ENCODE assay signal across 7 cellular contexts in genomic region chr1:42940851-42941639, GRCh38. TPM values are rescaled to one million over a fixed set of nuclear protein-coding genes. Genes with fewer than 3 reads are reported as not detected.
DNase-seq lines count a peak whose midpoint lies in the region; ATAC-seq and TF ChIP-seq lines count a peak whose summit lies in the region.

No MANE protein-coding gene starts in this region.

- peaks cover 87% of the 10 kb centered on the region for H3K4me1 Mint-ChIP-seq in T-helper 1 cell treated with Interleukin-12 subunit alpha and Interleukin-12 subunit beta and Interleukin-4 antibody, amounts not matched to agents 30 μg/mL and 1 μg/mL, for 36 hours (ENCODE audit: low read depth)

- peak overlapping the region; percentile 5 for H3K4me2 ChIP-seq in fibroblast of lung (ENCODE audit: extremely low read depth, insufficient read depth, low read length)

- ATAC-seq in HG03460 (IDR thresholded peaks at IDR 0.05; ENCODE audit: unreplicated experiment), result no peak

- H3K27me3 ChIP-seq in fibroblast of lung (ENCODE audit: control insufficient read depth, insufficient read depth, low read length) (no peaks in the 10 kb centered on the region), rectal smooth muscle tissue (ENCODE audit: control insufficient read depth, insufficient read depth, low read length) (no peaks in the 10 kb centered on the region)

- H3K4me3 ChIP-seq in HFF-Myc (replicated peaks; ENCODE audit: low read depth, low read length) (no peak overlapping the region), fibroblast of lung (replicated peaks in 1 of 4; ENCODE audit: control extremely low read depth in 1 of 4, insufficient read depth in 1 of 4, low read depth in 3 of 4, low read length in 4 of 4) (no peak overlapping the region), rectal smooth muscle tissue (ENCODE audit: low read length) (peak overlapping the region; percentile 22)

- TF ChIP-seq CTCF in HFF-Myc (IDR thresholded peaks at IDR 0.05; ENCODE audit: low read depth, low read length, missing control alignments) (no peak), fibroblast of lung (conservative IDR thresholded peaks at IDR 0.05 in 1 of 2, IDR thresholded peaks at IDR 0.05 in 1 of 2; ENCODE audit: low read depth in 1 of 2, low read length in 2 of 2) (no peak)

- H3K27me3 Mint-ChIP-seq in T-helper 1 cell treated with Interleukin-12 subunit alpha and Interleukin-12 subunit beta and Interleukin-4 antibody, amounts not matched to agents 30 μg/mL and 1 μg/mL, for 36 hours (ENCODE audit: low read depth), result no peaks in the 10 kb centered on the region

- H3K36me3 Mint-ChIP-seq in T-helper 1 cell treated with Interleukin-12 subunit alpha and Interleukin-12 subunit beta and Interleukin-4 antibody, amounts not matched to agents 30 μg/mL and 1 μg/mL, for 36 hours (ENCODE audit: low read depth), result peaks cover 64% of the 10 kb centered on the region

- H3K9ac ChIP-seq in fibroblast of lung (ENCODE audit: insufficient read depth, low read length), result no peak overlapping the region
- no peak overlapping the region for H3K9ac ChIP-seq in rectal smooth muscle tissue (ENCODE audit: low read length)

- H4K20me1 ChIP-seq in fibroblast of lung (ENCODE audit: control insufficient read depth, extremely low read depth, insufficient read depth, low read length), result no peaks in the 10 kb centered on the region

- no peaks in the 10 kb centered on the region for H3K9me3 Mint-ChIP-seq in T-helper 1 cell treated with Interleukin-12 subunit alpha and Interleukin-12 subunit beta and Interleukin-4 antibody, amounts not matched to agents 30 μg/mL and 1 μg/mL, for 36 hours

- H3K9me3 ChIP-seq in fibroblast of lung (ENCODE audit: control insufficient read depth, insufficient read depth, low read depth, low read length), result no peaks in the 10 kb centered on the region

- H3K27ac ChIP-seq in fibroblast of lung (ENCODE audit: insufficient read depth, low read length), result peak overlapping the region; percentile 69
- peak overlapping the region; percentile 81 for H3K27ac ChIP-seq in rectal smooth muscle tissue (ENCODE audit: low read depth, low read length)

- peaks cover 7% of the 10 kb centered on the region for H3K79me2 ChIP-seq in fibroblast of lung (ENCODE audit: control insufficient read depth, insufficient read depth, low read length)

- peaks cover 4% of the 10 kb centered on the region for H3K36me3 ChIP-seq in fibroblast of lung (ENCODE audit: control insufficient read depth, insufficient read depth, low read length)
- no peaks in the 10 kb centered on the region for H3K36me3 ChIP-seq in rectal smooth muscle tissue (ENCODE audit: control insufficient read depth, insufficient read depth, low read length)

- DNase-seq in HFF-Myc (ENCODE audit: extremely low read depth, low read depth), result peak; percentile 91
- DNase-seq in fibroblast of lung (ENCODE audit: low read depth in 2 of 2), result peak; percentile 89 to 100
- no peak for DNase-seq in NCI-H774 (lab: John Stamatoyannopoulos, UW)
- DNase-seq in NCI-H187 treated with DMSO at 0.1 percent for 48 hours (lab: John Stamatoyannopoulos, UW), result no peak

- peaks cover 27% of the 10 kb centered on the region for H3K4me1 ChIP-seq in fibroblast of lung (ENCODE audit: control insufficient read depth, extremely low read depth, insufficient read depth, low read length)
- peaks cover 39% of the 10 kb centered on the region for H3K4me1 ChIP-seq in rectal smooth muscle tissue (ENCODE audit: control insufficient read depth, insufficient read depth, low read length)

- H2AFZ ChIP-seq in fibroblast of lung (ENCODE audit: low read length), result no peak overlapping the region

- H3K27ac Mint-ChIP-seq in T-helper 1 cell treated with Interleukin-12 subunit alpha and Interleukin-12 subunit beta and Interleukin-4 antibody, amounts not matched to agents 30 μg/mL and 1 μg/mL, for 36 hours, result peak overlapping the region; percentile 88

- H3K4me3 Mint-ChIP-seq in T-helper 1 cell treated with Interleukin-12 subunit alpha and Interleukin-12 subunit beta and Interleukin-4 antibody, amounts not matched to agents 30 μg/mL and 1 μg/mL, for 36 hours, result peak overlapping the region; percentile 47

RNA-seq across cellular contexts. Expression of gene SLC2A1, which starts 17.6 kb away (rescaled TPM):
- 17.2 and 56.5 TPM in 2 replicates for total RNA-seq in fibroblast of lung
- polyA plus RNA-seq in fibroblast of lung, result 29.5 and 29.9 TPM in 2 replicates
- polyA plus RNA-seq in fibroblast of lung (2012), result 46.1 and 46.9 TPM in 2 replicates
- 66.6 and 84.1 TPM in 2 replicates for polyA minus RNA-seq in fibroblast of lung (ENCODE audit: low replicate concordance)

Comparison
In these comparisons a context has a peak if more than half of its experiments do, and no peak if none do; other contexts are left out.
1. DNase-seq: peak in HFF-Myc (single experiment) and fibroblast of lung (2 of 2); none in NCI-H774 (single experiment) and NCI-H187 treated with DMSO at 0.1 percent for 48 hours (single experiment).